In the genomic region with DNA sequence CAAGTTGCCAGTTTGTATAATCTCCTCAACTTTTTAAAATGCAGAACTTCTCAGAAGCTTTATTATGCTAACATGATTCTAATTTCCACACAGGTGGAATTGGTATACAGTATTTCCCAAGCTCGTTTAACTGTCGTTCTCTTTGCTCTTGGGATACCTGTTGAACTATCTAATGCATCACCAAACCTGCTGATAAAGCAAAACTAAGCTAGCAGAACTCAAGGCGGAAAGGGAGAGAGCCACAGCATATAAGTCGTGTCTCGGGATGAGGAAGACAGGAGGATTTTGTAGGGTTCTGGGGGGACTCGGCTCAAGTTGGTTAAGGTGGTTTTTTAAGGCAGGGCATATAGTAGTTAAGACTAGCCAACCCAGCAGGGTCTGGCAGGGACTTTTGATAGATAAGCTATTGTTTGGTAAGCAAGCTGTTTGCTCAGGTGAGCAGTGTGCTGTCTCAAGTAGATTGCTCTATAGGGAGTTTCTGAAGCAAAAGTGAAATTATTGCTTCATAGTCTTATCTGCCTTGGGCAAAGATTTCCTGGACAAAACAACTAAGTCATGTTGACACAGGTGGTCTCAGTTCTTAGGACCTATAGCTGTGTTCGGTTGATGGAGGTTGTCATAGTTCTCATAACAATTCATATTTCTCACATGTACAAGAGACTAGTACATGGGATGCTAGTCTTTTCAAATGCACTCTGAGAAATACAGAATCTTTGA, we compare ENCODE assay signal across 16 cellular contexts. TPM values are rescaled to one million over a fixed set of nuclear protein-coding genes. Genes with fewer than 3 reads are reported as not detected.
"Had no signal": no experiment of that assay in that cellular context is flagged by ENCODE, and none has a peak within 500 bp of the region (broad histone marks: within the 10 kb centered on the region; RNA-seq: fewer than 3 reads in every experiment).

No MANE protein-coding gene starts in this region.

- DNase-seq: activated B cell treated with CpG ODN at 0.5 μM for 24 hours; activated CD4-positive, alpha-beta T cell treated with anti-CD3 and anti-CD28 coated beads for 48 hours; activated CD8-positive, alpha-beta memory T cell treated with anti-CD3 and anti-CD28 coated beads, Interleukin-2, amount 50 U/mL, for 4 hours; activated CD8-positive, alpha-beta T cell treated with anti-CD3 and anti-CD28 coated beads, Interleukin-2, amount 10 ng/mL, durations not matched to agents 7 days and 5 days; activated naive CD8-positive, alpha-beta T cell treated with anti-CD3 and anti-CD28 coated beads, Interleukin-2, amount 10 ng/mL, durations not matched to agents 7 days and 5 days; kidney; left ventricle myocardium inferior; mesenchymal stem cell; naive thymus-derived CD8-positive, alpha-beta T cell; stimulated activated CD4-positive, alpha-beta T cell treated with anti-CD3 and anti-CD28 coated beads, Interleukin-12 subunit alpha, Interleukin-12 subunit beta, amount 100 ng/mL, for 4 hours; stimulated activated CD4-positive, alpha-beta T cell treated with anti-CD3 and anti-CD28 coated beads, Interleukin-2, amount 100 ng/mL, for 24 hours; T-helper 17 cell had no signal

- H3K27ac ChIP-seq: left ventricle myocardium inferior, parathyroid adenoma had no signal

- FAIRE-seq: kidney had no signal

- H3K9me3 ChIP-seq: left ventricle myocardium inferior had no signal

- H2AFZ ChIP-seq: parathyroid adenoma had no signal

- H3K4me1 ChIP-seq: left ventricle myocardium inferior, parathyroid adenoma had no signal

- H3K4me3 ChIP-seq: left ventricle myocardium inferior had no signal

- ATAC-seq: activated CD8-positive, alpha-beta T cell treated with anti-CD3 and anti-CD28 coated beads, Interleukin-2, amount 10 ng/mL, durations not matched to agents 7 days and 5 days; naive thymus-derived CD8-positive, alpha-beta T cell; T-helper 17 cell had no signal

- H3K27me3 Mint-ChIP-seq: brain had no signal

- H3K4me3 Mint-ChIP-seq: activated B cell treated with CpG ODN at 0.5 μM for 24 hours; activated CD8-positive, alpha-beta T cell treated with anti-CD3 and anti-CD28 coated beads, Interleukin-2, amount 10 ng/mL, durations not matched to agents 7 days and 5 days; activated naive CD8-positive, alpha-beta T cell treated with anti-CD3 and anti-CD28 coated beads, Interleukin-2, amount 10 ng/mL, durations not matched to agents 7 days and 5 days; brain; naive thymus-derived CD8-positive, alpha-beta T cell; T-helper 17 cell had no signal

- H3K79me2 ChIP-seq: parathyroid adenoma had no signal

- H3K9me3 Mint-ChIP-seq: activated B cell treated with CpG ODN at 0.5 μM for 24 hours; activated naive CD8-positive, alpha-beta T cell treated with anti-CD3 and anti-CD28 coated beads, Interleukin-2, amount 10 ng/mL, durations not matched to agents 7 days and 5 days; naive thymus-derived CD8-positive, alpha-beta T cell had no signal

- H3K36me3 ChIP-seq: left ventricle myocardium inferior had no signal

- H3K36me3 Mint-ChIP-seq: activated naive CD8-positive, alpha-beta T cell treated with anti-CD3 and anti-CD28 coated beads, Interleukin-2, amount 10 ng/mL, durations not matched to agents 7 days and 5 days; brain; naive thymus-derived CD8-positive, alpha-beta T cell had no signal

- H3K9ac ChIP-seq: parathyroid adenoma had no signal

- H3K27ac Mint-ChIP-seq: activated B cell treated with CpG ODN at 0.5 μM for 24 hours; activated CD8-positive, alpha-beta T cell treated with anti-CD3 and anti-CD28 coated beads, Interleukin-2, amount 10 ng/mL, durations not matched to agents 7 days and 5 days; activated naive CD8-positive, alpha-beta T cell treated with anti-CD3 and anti-CD28 coated beads, Interleukin-2, amount 10 ng/mL, durations not matched to agents 7 days and 5 days; brain had no signal

RNA-seq across cellular contexts. Expression of a gene that starts 28.2 kb away (rescaled TPM):
- total RNA-seq: activated B cell treated with CpG ODN at 0.5 μM for 24 hours; activated CD8-positive, alpha-beta T cell treated with anti-CD3 and anti-CD28 coated beads, Interleukin-2, amount 10 ng/mL, durations not matched to agents 7 days and 5 days; activated naive CD8-positive, alpha-beta T cell treated with anti-CD3 and anti-CD28 coated beads, Interleukin-2, amount 10 ng/mL, durations not matched to agents 7 days and 5 days; kidney; mucosa of gallbladder; naive thymus-derived CD8-positive, alpha-beta T cell had no signal
- polyA plus RNA-seq: naive thymus-derived CD8-positive, alpha-beta T cell; urinary bladder had no signal
